In the genomic region with DNA sequence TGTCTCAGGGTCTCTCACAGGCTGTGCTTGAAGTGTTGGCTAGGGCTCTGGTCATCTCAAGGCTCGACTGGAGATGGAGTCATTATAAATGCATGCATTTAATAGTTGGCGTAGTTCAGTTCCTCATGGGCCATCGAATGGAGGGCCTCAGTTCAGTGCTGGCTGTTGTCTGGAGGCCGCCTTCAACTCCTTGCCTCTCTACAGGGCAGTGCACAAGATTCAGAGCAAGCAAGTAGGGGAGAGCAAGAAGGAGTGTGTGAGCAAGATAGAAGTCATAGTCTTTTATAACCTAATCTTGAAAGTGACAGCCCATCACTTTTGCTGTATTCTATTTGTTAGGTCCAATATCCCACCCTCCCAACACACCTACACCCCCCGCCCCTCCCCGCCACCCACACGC, we compare ENCODE assay signal across 34 cellular contexts.
"Had no signal": no experiment of that assay in that cellular context is flagged by ENCODE, and none has a peak within 500 bp of the region (broad histone marks: within the 10 kb centered on the region; RNA-seq: fewer than 3 reads in every experiment).

No MANE protein-coding gene starts in this region.

- H3K27me3 ChIP-seq: MG63 had no signal

- DNase-seq: Karpas-422, Kasumi-1, MG63, MM.1S, MV-4-11, NCI-H1048, NCI-H1092, NCI-H1092 treated with DMSO at 0.1 percent for 48 hours, NCI-H1105, NCI-H1105 treated with DMSO at 0.1 percent for 48 hours, NCI-H1417, NCI-H1417 treated with DMSO at 0.1 percent for 48 hours, NCI-H1436, NCI-H1436 treated with DMSO at 0.1 percent for 48 hours, NCI-H146, NCI-H1694, NCI-H1694 treated with DMSO at 0.1 percent for 48 hours, NCI-H187, NCI-H187 treated with DMSO at 0.1 percent for 48 hours, NCI-H1930, NCI-H2029, NCI-H2029 treated with DMSO at 0.1 percent for 48 hours, NCI-H2081, NCI-H2081 treated with DMSO at 0.1 percent for 48 hours, NCI-H2107, NCI-H2171, NCI-H2171 treated with DMSO at 0.1 percent for 48 hours, NCI-H2227 treated with DMSO at 0.1 percent for 48 hours, NCI-H226, NCI-H345, NCI-H446, NCI-H446 treated with DMSO at 0.1 percent for 48 hours, NCI-H510A, NCI-H510A treated with DMSO at 0.1 percent for 48 hours had no signal

- H3K4me3 ChIP-seq: MG63 had no signal
